Comparison of ENCODE assay signal across 9 cellular contexts in the genomic region with DNA sequence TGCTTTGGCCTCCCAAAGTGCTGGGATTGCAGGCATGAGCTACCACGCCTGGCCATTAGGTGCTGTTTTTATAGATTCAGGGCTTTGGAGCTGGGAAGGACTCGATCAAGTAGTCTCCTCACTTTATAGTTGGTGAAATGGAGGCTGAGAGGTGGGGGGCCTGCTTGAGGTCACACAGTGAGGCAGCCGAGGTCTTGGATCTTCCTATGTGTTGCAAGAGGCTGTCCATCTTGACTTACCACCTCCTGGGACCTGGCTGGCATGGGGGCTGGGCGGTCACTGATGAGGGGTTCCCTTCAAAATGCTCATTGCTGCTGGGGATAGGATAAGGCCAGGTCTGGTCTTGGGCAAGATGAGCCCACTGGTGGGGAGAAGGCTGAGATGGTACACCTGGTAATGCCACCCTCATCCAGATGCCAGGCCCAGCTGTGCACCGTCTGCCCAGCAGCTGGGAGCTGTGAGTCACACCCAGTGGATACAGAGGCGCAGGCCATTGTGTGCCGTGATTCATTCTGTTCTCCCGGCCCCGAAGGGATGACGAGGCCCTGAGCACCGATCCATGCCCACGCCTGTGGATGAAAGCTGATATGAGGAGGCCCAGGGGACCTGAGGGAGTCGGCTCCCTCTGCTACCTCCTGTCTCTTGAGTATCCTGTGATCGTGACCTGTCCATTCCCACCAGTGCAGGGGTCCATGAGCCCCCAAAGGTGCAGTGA. TPM values are rescaled to one million over a fixed set of nuclear protein-coding genes. Genes with fewer than 3 reads are reported as not detected.
DNase-seq lines count a peak whose midpoint lies in the region; ATAC-seq and TF ChIP-seq lines count a peak whose summit lies in the region.
"Had no signal": no experiment of that assay in that cellular context is flagged by ENCODE, and none has a peak within 500 bp of the region (broad histone marks: within the 10 kb centered on the region; RNA-seq: fewer than 3 reads in every experiment).

No MANE protein-coding gene starts in this region.

- no peaks in the 10 kb centered on the region for H3K27me3 ChIP-seq in testis

- H3K36me3 ChIP-seq in testis (ENCODE audit: low read depth, missing control alignments) = no peaks in the 10 kb centered on the region

- ATAC-seq in GM21367 (IDR thresholded peaks at IDR 0.05; ENCODE audit: unreplicated experiment) = no peak
- ATAC-seq in GM21447 (IDR thresholded peaks at IDR 0.05; ENCODE audit: unreplicated experiment) = no peak

- peak overlapping the region; percentile 65 to 71 for H3K27ac ChIP-seq in testis

- H3K4me3 ChIP-seq in testis = no peak overlapping the region

- no peak for TF ChIP-seq CTCF in testis (IDR thresholded peaks at IDR 0.05)

- intact Hi-C loops in testis (cut with DNase I; ENCODE audit: low total_unique reads) = no loop called here

- WGBS in testis, 2 donors = 37 to 65% methylated on average over 4 to 14 of the region's 14 CpGs

- TF ChIP-seq POLR2A in testis (IDR thresholded peaks at IDR 0.05) = no peak

- H3K9me3 ChIP-seq in testis = no peaks in the 10 kb centered on the region

- peak; percentile 99 for DNase-seq in HPDE6-E6E7 (ENCODE audit: extremely low spot score)
- peak; percentile 71 for DNase-seq in brain pericyte (ENCODE audit: low read depth, low spot score)
- peak; percentile 95 for DNase-seq in kidney tubule cell (ENCODE audit: low spot score)
- peak; percentile 68 for DNase-seq in testis
- no peak for DNase-seq in NCI-H1417 treated with DMSO at 0.1 percent for 48 hours (lab: John Stamatoyannopoulos, UW)
- no peak for DNase-seq in activated T-cell treated with anti-CD3 and anti-CD28 coated beads, Interleukin-2, amount 50 U/mL, for 48 hours
- DNase-seq: naive B cell had no signal

- peaks cover 69% of the 10 kb centered on the region for H3K4me1 ChIP-seq in testis

RNA-seq across cellular contexts. Expression of gene NDST1, which starts 10.5 kb away (rescaled TPM):
- total RNA-seq in testis = 100 to 1,000 TPM; 167 to 174 TPM
- polyA plus RNA-seq in testis (ENCODE audit: insufficient read depth, low read depth, low replicate concordance) = 55.0 TPM

RNA-seq across cellular contexts. Expression of gene RPS14, which starts 47.9 kb away (rescaled TPM):
- 1,000 to 10,000 TPM in 1 of 2 donors, 100 to 1,000 TPM in 1; 781 to 1,273 TPM for total RNA-seq in testis
- polyA plus RNA-seq in testis (ENCODE audit: insufficient read depth, low read depth, low replicate concordance) = 1,234 TPM

Comparison
In these comparisons a context has a peak if more than half of its experiments do, and no peak if none do; other contexts are left out.
1. DNase-seq: peak in HPDE6-E6E7 (single experiment), brain pericyte (single experiment), kidney tubule cell (single experiment) and testis (single experiment); none in NCI-H1417 treated with DMSO at 0.1 percent for 48 hours (single experiment) and activated T-cell treated with anti-CD3 and anti-CD28 coated beads, Interleukin-2, amount 50 U/mL, for 48 hours (0 of 2).